2 cellular contexts compared by ENCODE assay signal in the genomic region with DNA sequence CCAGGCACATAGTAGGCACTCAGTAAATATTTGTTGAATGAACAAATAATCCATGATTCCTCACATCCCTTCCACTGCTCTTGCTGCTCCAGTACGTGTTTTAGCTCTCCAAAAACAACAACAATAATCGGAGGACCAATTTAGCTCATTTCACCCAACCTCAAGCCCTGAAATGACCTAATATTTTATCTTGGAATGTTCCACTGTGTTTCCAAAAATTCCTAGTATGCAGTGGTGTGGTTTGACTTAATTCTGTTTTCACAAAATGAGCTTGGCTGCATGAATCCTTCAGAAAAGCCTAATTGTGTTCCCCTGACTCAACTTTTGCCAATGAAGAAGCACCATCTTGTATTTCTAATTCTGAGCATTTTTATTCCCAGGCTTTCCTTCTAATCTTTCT.
TF ChIP-seq lines count a peak whose summit lies in the region.

No MANE protein-coding gene starts in this region.

TF ChIP-seq in liver, 16 proteins besides CTCF, POLR2A, EP300 and RAD21 (continued from another document):
- peak; percentile 30 for TF ChIP-seq YY1 (IDR thresholded peaks at IDR 0.05)
- TF ChIP-seq RXRA (IDR thresholded peaks at IDR 0.05) = peak; percentile 21 to 28
- TF ChIP-seq NR2F2 (IDR thresholded peaks at IDR 0.05) = peak; percentile 54
- peak; percentile 27 for TF ChIP-seq SP1 (IDR thresholded peaks at IDR 0.05)
- TF ChIP-seq, protein P1, sequence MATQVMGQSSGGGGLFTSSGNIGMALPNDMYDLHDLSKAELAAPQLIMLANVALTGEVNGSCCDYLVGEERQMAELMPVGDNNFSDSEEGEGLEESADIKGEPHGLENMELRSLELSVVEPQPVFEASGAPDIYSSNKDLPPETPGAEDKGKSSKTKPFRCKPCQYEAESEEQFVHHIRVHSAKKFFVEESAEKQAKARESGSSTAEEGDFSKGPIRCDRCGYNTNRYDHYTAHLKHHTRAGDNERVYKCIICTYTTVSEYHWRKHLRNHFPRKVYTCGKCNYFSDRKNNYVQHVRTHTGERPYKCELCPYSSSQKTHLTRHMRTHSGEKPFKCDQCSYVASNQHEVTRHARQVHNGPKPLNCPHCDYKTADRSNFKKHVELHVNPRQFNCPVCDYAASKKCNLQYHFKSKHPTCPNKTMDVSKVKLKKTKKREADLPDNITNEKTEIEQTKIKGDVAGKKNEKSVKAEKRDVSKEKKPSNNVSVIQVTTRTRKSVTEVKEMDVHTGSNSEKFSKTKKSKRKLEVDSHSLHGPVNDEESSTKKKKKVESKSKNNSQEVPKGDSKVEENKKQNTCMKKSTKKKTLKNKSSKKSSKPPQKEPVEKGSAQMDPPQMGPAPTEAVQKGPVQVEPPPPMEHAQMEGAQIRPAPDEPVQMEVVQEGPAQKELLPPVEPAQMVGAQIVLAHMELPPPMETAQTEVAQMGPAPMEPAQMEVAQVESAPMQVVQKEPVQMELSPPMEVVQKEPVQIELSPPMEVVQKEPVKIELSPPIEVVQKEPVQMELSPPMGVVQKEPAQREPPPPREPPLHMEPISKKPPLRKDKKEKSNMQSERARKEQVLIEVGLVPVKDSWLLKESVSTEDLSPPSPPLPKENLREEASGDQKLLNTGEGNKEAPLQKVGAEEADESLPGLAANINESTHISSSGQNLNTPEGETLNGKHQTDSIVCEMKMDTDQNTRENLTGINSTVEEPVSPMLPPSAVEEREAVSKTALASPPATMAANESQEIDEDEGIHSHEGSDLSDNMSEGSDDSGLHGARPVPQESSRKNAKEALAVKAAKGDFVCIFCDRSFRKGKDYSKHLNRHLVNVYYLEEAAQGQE (IDR thresholded peaks at IDR 0.05) = peak; percentile 20
- no peak for TF ChIP-seq TAF1 (conservative IDR thresholded peaks at IDR 0.05)
- TF ChIP-seq ZBTB33 (IDR thresholded peaks at IDR 0.05) = no peak
- no peak for TF ChIP-seq MAX (IDR thresholded peaks at IDR 0.05)
- TF ChIP-seq HNF4A (conservative IDR thresholded peaks at IDR 0.05) = no peak
- TF ChIP-seq HNF4G (IDR thresholded peaks at IDR 0.05) = no peak
- TF ChIP-seq FOXA1 (IDR thresholded peaks at IDR 0.05) = no peak
- no peak for TF ChIP-seq GABPA (IDR thresholded peaks at IDR 0.05 in 1 of 2, conservative IDR thresholded peaks at IDR 0.05 in 1 of 2)

TF ChIP-seq in HepG2, 621 proteins besides CTCF, POLR2A, EP300 and RAD21 (continued from another document):
- TF ChIP-seq SMARCE1 (IDR thresholded peaks at IDR 0.05; ENCODE audit: borderline replicate concordance) = no peak
- no peak for TF ChIP-seq ZNF430 (CRISPR knock-in tag; IDR thresholded peaks at IDR 0.05)
- TF ChIP-seq ZNF281 (CRISPR knock-in tag; IDR thresholded peaks at IDR 0.05; ENCODE audit: borderline replicate concordance) = no peak
- TF ChIP-seq SOX13 (IDR thresholded peaks at IDR 0.05) = no peak
- no peak for TF ChIP-seq SOX13 (CRISPR knock-in tag; conservative IDR thresholded peaks at IDR 0.05 in 1 of 2, IDR thresholded peaks at IDR 0.05 in 1 of 2)
- TF ChIP-seq ZFYVE20 (CRISPR knock-in tag; IDR thresholded peaks at IDR 0.05; ENCODE audit: borderline replicate concordance, low read depth) = no peak
- no peak for TF ChIP-seq ZNF180 (CRISPR knock-in tag; IDR thresholded peaks at IDR 0.05; ENCODE audit: borderline replicate concordance, low read depth)
- TF ChIP-seq MED13 (CRISPR knock-in tag; IDR thresholded peaks at IDR 0.05) = no peak
- TF ChIP-seq RELA (CRISPR knock-in tag; IDR thresholded peaks at IDR 0.05) = no peak
- TF ChIP-seq ZFP36L2 (CRISPR knock-in tag; IDR thresholded peaks at IDR 0.05) = no peak
- no peak for TF ChIP-seq POLR2AphosphoS5 (IDR thresholded peaks at IDR 0.05; ENCODE audit: low read depth, low read length)
- TF ChIP-seq CHD4 (IDR thresholded peaks at IDR 0.05; ENCODE audit: borderline replicate concordance, low read length) = no peak
- TF ChIP-seq, protein P2, sequence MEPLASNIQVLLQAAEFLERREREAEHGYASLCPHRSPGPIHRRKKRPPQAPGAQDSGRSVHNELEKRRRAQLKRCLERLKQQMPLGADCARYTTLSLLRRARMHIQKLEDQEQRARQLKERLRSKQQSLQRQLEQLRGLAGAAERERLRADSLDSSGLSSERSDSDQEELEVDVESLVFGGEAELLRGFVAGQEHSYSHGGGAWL (CRISPR knock-in tag; IDR thresholded peaks at IDR 0.05) = no peak
- TF ChIP-seq PREB (CRISPR knock-in tag; IDR thresholded peaks at IDR 0.05) = no peak
